ENCODE assay signal across 8 cellular contexts in genomic region chr10:11180228-11180627, GRCh38.
DNase-seq lines count a peak whose midpoint lies in the region; ATAC-seq and TF ChIP-seq lines count a peak whose summit lies in the region.

No MANE protein-coding gene starts in this region.

- intact Hi-C loops in CD14-positive monocyte (cut with micrococcal nuclease) = loop anchor here in 1 of 2 donors (5.0 kb wide), 1 partner anchor 47 kb away; no protein-coding TSS in a partner anchor
- intact Hi-C loops in left ventricle myocardium superior (cut with micrococcal nuclease) = no loop called here
- intact Hi-C loops in transverse colon (cut with DNase I; ENCODE audit: low total_unique reads) = no loop called here
- intact Hi-C loops in PC-9 (cut with micrococcal nuclease; ENCODE audit: unreplicated experiment) = no loop called here

- POLR2A ChIA-PET in activated CD4-positive, alpha-beta T cell treated with anti-CD3 and anti-CD28 coated beads, Interleukin-2, amount 10 ng/mL, durations not matched to agents 7 days and 5 days (lab: Charles Lee) = interaction anchor here (5.0 kb wide), 1 partner anchor 16 kb away, joined by 29 read pairs; no protein-coding TSS in a partner anchor
- POLR2A ChIA-PET in PC-9 (lab: Charles Lee; ENCODE audit: unreplicated experiment) = no interaction called here

- no peaks in the 10 kb centered on the region for H3K9me2 ChIP-seq in PC-9 (ENCODE audit: insufficient read depth)

- 64 to 80% methylated on average over 3 to 14 of the region's 14 CpGs for WGBS in transverse colon (ENCODE audit: low coverage in 1 of 2), 2 donors

- H3K4me1 Mint-ChIP-seq in CD14-positive monocyte = peaks cover 86% of the 10 kb centered on the region
- H3K4me1 Mint-ChIP-seq in activated CD4-positive, alpha-beta T cell treated with anti-CD3 and anti-CD28 coated beads, Interleukin-2, amount 10 ng/mL, durations not matched to agents 7 days and 5 days = peaks cover 96% of the 10 kb centered on the region

- H3K27me3 ChIP-seq in transverse colon (no peaks in the 10 kb centered on the region), brain microvascular endothelial cell (replicated peaks) (no peaks in the 10 kb centered on the region), PC-9 (ENCODE audit: insufficient read depth, low read depth) (peaks cover 60% of the 10 kb centered on the region)

- ATAC-seq in HG03103 (IDR thresholded peaks at IDR 0.05; ENCODE audit: low read depth, unreplicated experiment) (peak; percentile 21), left ventricle myocardium superior (peak; percentile 1), HG02884 (IDR thresholded peaks at IDR 0.05; ENCODE audit: unreplicated experiment) (no peak)

- no peak overlapping the region for H2AFZ ChIP-seq in PC-9

- TF ChIP-seq CTCF in CD14-positive monocyte (IDR thresholded peaks at IDR 0.05) = no peak
- TF ChIP-seq CTCF in transverse colon (IDR thresholded peaks at IDR 0.05) = no peak
- no peak for TF ChIP-seq CTCF in brain microvascular endothelial cell (IDR thresholded peaks at IDR 0.05; ENCODE audit: low read depth, low read length, missing control alignments)
- TF ChIP-seq CTCF in PC-9 (conservative IDR thresholded peaks at IDR 0.05) = no peak

- H3K9me3 ChIP-seq in transverse colon (no peaks in the 10 kb centered on the region), PC-9 (ENCODE audit: insufficient read depth, low read depth) (no peaks in the 10 kb centered on the region)

- H3K4me1 ChIP-seq in transverse colon (peaks cover 0 to 18% (median 0%) of the 10 kb centered on the region in 4 donors), PC-9 (replicated peaks; ENCODE audit: insufficient read depth) (no peaks in the 10 kb centered on the region)

- peak overlapping the region; percentile 57 to 81 for H3K4me3 Mint-ChIP-seq in CD14-positive monocyte
- H3K4me3 Mint-ChIP-seq in activated CD4-positive, alpha-beta T cell treated with anti-CD3 and anti-CD28 coated beads, Interleukin-2, amount 10 ng/mL, durations not matched to agents 7 days and 5 days = no peak overlapping the region

- no peaks in the 10 kb centered on the region for H4K20me1 ChIP-seq in PC-9 (ENCODE audit: insufficient read depth)

- peaks cover 65 to 70% of the 10 kb centered on the region in 2 donors for H3K36me3 Mint-ChIP-seq in CD14-positive monocyte
- H3K36me3 Mint-ChIP-seq in activated CD4-positive, alpha-beta T cell treated with anti-CD3 and anti-CD28 coated beads, Interleukin-2, amount 10 ng/mL, durations not matched to agents 7 days and 5 days (ENCODE audit: low read depth) = peaks cover 96% of the 10 kb centered on the region

- DNase-seq in CD14-positive monocyte (ENCODE audit: low spot score) = peak; percentile 88
- peak; percentile 78 for DNase-seq in activated CD4-positive, alpha-beta T cell treated with anti-CD3 and anti-CD28 coated beads, Interleukin-2, amount 10 ng/mL, durations not matched to agents 7 days and 5 days
- DNase-seq in left ventricle myocardium superior = no peak
- peak; percentile 35 for DNase-seq in transverse colon
- no peak for DNase-seq in brain microvascular endothelial cell
- DNase-seq in PC-9 = no peak

- in situ Hi-C loops in transverse colon (cut with MboI; ENCODE audit: low pct_ligation_motif_present in 1 of 4, low pct_unique_long_range_greater_than_20kb in 1 of 4, low sequenced_read_pairs in 3 of 4) = no loop called here
- in situ Hi-C loops in brain microvascular endothelial cell (cut with HindIII; ENCODE audit: low pct_ligation_motif_present, low sequenced_read_pairs) = no loop called here

- no peak overlapping the region for H3K4me2 ChIP-seq in PC-9

- H3K9me3 Mint-ChIP-seq in CD14-positive monocyte = peaks cover 1 to 8% (median 4%) of the 10 kb centered on the region in 7 donors
- peaks cover 13% of the 10 kb centered on the region for H3K9me3 Mint-ChIP-seq in activated CD4-positive, alpha-beta T cell treated with anti-CD3 and anti-CD28 coated beads, Interleukin-2, amount 10 ng/mL, durations not matched to agents 7 days and 5 days

- peak overlapping the region; percentile 92 to 97 (median 95) for H3K27ac Mint-ChIP-seq in CD14-positive monocyte
- peak overlapping the region; percentile 91 for H3K27ac Mint-ChIP-seq in activated CD4-positive, alpha-beta T cell treated with anti-CD3 and anti-CD28 coated beads, Interleukin-2, amount 10 ng/mL, durations not matched to agents 7 days and 5 days

- H3F3A ChIP-seq in PC-9 (ENCODE audit: insufficient read depth, low read depth) = no peaks in the 10 kb centered on the region

- no TSS peak for BruUV-seq in PC-9 (replicated peaks; lab: Mats Ljungman, UMichigan)

- TF ChIP-seq POLR2A in transverse colon (IDR thresholded peaks at IDR 0.05) = no peak

- H3K27ac ChIP-seq in transverse colon = peak overlapping the region; percentile 30 to 59 (median 44)
- H3K27ac ChIP-seq in brain microvascular endothelial cell = no peak overlapping the region
- no peak overlapping the region for H3K27ac ChIP-seq in PC-9

- CTCF ChIA-PET in activated CD4-positive, alpha-beta T cell treated with anti-CD3 and anti-CD28 coated beads, Interleukin-2, amount 10 ng/mL, durations not matched to agents 7 days and 5 days (lab: Charles Lee) = interaction anchor here (1.5 to 4.3 kb wide), 4 partner anchors 15 to 46 kb away, joined by 3 to 40 read pairs (median 9); no protein-coding TSS in a partner anchor
- CTCF ChIA-PET in PC-9 (lab: Charles Lee) = no interaction called here

- no peak for TF ChIP-seq EP300 in transverse colon (IDR thresholded peaks at IDR 0.05; ENCODE audit: low read depth)

- H3K4me3 ChIP-seq in transverse colon (no peak overlapping the region), brain microvascular endothelial cell (ENCODE audit: low read depth, low read length) (no peak overlapping the region), PC-9 (no peak overlapping the region)

- H3K36me3 ChIP-seq in transverse colon (no peaks in the 10 kb centered on the region), brain microvascular endothelial cell (replicated peaks) (no peaks in the 10 kb centered on the region), PC-9 (ENCODE audit: low read depth) (no peaks in the 10 kb centered on the region)

- H3K27me3 Mint-ChIP-seq in CD14-positive monocyte (ENCODE audit: low read depth in 3 of 3) = peaks cover 0 to 1% (median 0%) of the 10 kb centered on the region in 3 donors
- no peaks in the 10 kb centered on the region for H3K27me3 Mint-ChIP-seq in activated CD4-positive, alpha-beta T cell treated with anti-CD3 and anti-CD28 coated beads, Interleukin-2, amount 10 ng/mL, durations not matched to agents 7 days and 5 days

- no peaks in the 10 kb centered on the region for H3K79me2 ChIP-seq in PC-9 (ENCODE audit: low read depth)

Comparison
In these comparisons a context has a peak if more than half of its experiments do, and no peak if none do; other contexts are left out.
1. DNase-seq: peak in CD14-positive monocyte (single experiment), activated CD4-positive, alpha-beta T cell treated with anti-CD3 and anti-CD28 coated beads, Interleukin-2, amount 10 ng/mL, durations not matched to agents 7 days and 5 days (single experiment) and transverse colon (single experiment); none in left ventricle myocardium superior (single experiment), brain microvascular endothelial cell (single experiment) and PC-9 (0 of 2).
2. H3K27ac ChIP-seq: peak in transverse colon (4 of 4); none in brain microvascular endothelial cell (single experiment) and PC-9 (single experiment).